26 cellular contexts compared by ENCODE assay signal in the genomic region with DNA sequence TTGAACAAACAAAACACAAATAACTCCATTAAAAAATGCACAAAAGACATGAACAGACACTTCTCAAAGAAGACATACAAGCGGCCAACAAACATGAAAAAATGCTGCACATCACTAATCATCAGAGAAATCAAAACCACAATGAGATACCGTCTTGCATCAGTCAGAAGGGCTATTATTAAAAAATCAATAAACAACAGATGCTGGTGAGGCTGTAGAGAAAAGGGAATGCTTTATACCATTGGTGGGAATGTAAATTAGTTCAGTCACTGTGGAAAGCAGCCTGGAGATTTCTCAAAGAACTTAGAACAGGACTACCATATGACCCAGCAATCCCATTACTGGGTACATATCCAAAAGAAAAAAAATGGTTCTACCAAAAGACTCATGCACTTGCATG.
"Had no signal": no experiment of that assay in that cellular context is flagged by ENCODE, and none has a peak within 500 bp of the region (broad histone marks: within the 10 kb centered on the region; RNA-seq: fewer than 3 reads in every experiment).

No MANE protein-coding gene starts in this region.

- H3K36me3 ChIP-seq: breast epithelium, neural progenitor cell, WERI-Rb-1 had no signal

- H2AFZ ChIP-seq: neural progenitor cell had no signal

- H3K27me3 Mint-ChIP-seq: activated naive CD8-positive, alpha-beta T cell treated with anti-CD3 and anti-CD28 coated beads, Interleukin-2, amount 10 ng/mL, durations not matched to agents 7 days and 5 days; activated T-cell treated with anti-CD3 and anti-CD28 coated beads, Interleukin-2, amount 50 U/mL, for 24 hours; central memory CD8-positive, alpha-beta T cell; effector memory CD8-positive, alpha-beta T cell; naive thymus-derived CD8-positive, alpha-beta T cell; stimulated activated naive B cell treated with anti-CD40 and anti-IgM and Interleukin-4, amounts not matched to agents 10 μg/mL and 1 μg/mL and 100 μg/mL, for 72 hours; type B pancreatic cell had no signal

- H3K4me1 Mint-ChIP-seq: central memory CD8-positive, alpha-beta T cell had no signal

- H3K27ac Mint-ChIP-seq: activated naive CD4-positive, alpha-beta T cell treated with anti-CD3 and anti-CD28 coated beads for 36 hours; activated naive CD8-positive, alpha-beta T cell treated with anti-CD3 and anti-CD28 coated beads, Interleukin-2, amount 10 ng/mL, durations not matched to agents 7 days and 5 days; activated T-cell treated with anti-CD3 and anti-CD28 coated beads, Interleukin-2, amount 50 U/mL, for 24 hours; neural progenitor cell; T-helper 2 cell treated with Interferon-gamma antibody and Interleukin-4, amounts not matched to agents 5 μg/mL and 100 μg/mL, for 36 hours; type B pancreatic cell had no signal

- H3K27ac ChIP-seq: breast epithelium, dorsolateral prefrontal cortex, left ventricle myocardium inferior, neural progenitor cell, right lobe of liver, testis, WERI-Rb-1 had no signal

- H3K4me2 ChIP-seq: neural progenitor cell had no signal

- H3K4me1 ChIP-seq: breast epithelium, left ventricle myocardium inferior, right lobe of liver, testis had no signal

- H3K4me3 ChIP-seq: breast epithelium, dorsolateral prefrontal cortex, left ventricle myocardium inferior, neural progenitor cell, right lobe of liver, testis had no signal

- DNase-seq: activated CD4-positive, alpha-beta T cell treated with anti-CD3 and anti-CD28 coated beads, Interleukin-2, amount 50 U/mL, for 4 hours; activated CD8-positive, alpha-beta memory T cell treated with anti-CD3 and anti-CD28 coated beads for 24 hours; activated CD8-positive, alpha-beta memory T cell treated with anti-CD3 and anti-CD28 coated beads, Interleukin-2, amount 50 U/mL, for 4 hours; activated effector memory CD4-positive, alpha-beta T cell treated with Interleukin-2 at 50 U/mL for 16 hours; activated naive CD4-positive, alpha-beta T cell treated with anti-CD3 and anti-CD28 coated beads for 36 hours; activated naive CD8-positive, alpha-beta T cell treated with anti-CD3 and anti-CD28 coated beads, Interleukin-2, amount 10 ng/mL, durations not matched to agents 7 days and 5 days; activated T-cell treated with anti-CD3 and anti-CD28 coated beads, Interleukin-2, amount 50 U/mL, for 24 hours; amniotic stem cell; dorsolateral prefrontal cortex; effector memory CD8-positive, alpha-beta T cell; hippocampal formation; kidney glomerular epithelial cell; left ventricle myocardium inferior; naive thymus-derived CD8-positive, alpha-beta T cell; posterior cingulate gyrus; right lobe of liver; small intestine; stimulated activated naive B cell treated with anti-CD40 and anti-IgM and Interleukin-4, amounts not matched to agents 10 μg/mL and 1 μg/mL and 100 μg/mL, for 72 hours; testis; WERI-Rb-1 had no signal

- ATAC-seq: effector memory CD8-positive, alpha-beta T cell; esophagus mucosa; naive thymus-derived CD8-positive, alpha-beta T cell; right lobe of liver; stimulated activated naive B cell treated with anti-CD40 and anti-IgM and Interleukin-4, amounts not matched to agents 10 μg/mL and 1 μg/mL and 100 μg/mL, for 72 hours had no signal

- H3K27me3 ChIP-seq: breast epithelium, dorsolateral prefrontal cortex, neural progenitor cell, right lobe of liver, testis had no signal

- H3K9me3 Mint-ChIP-seq: activated naive CD4-positive, alpha-beta T cell treated with anti-CD3 and anti-CD28 coated beads for 36 hours; activated naive CD8-positive, alpha-beta T cell treated with anti-CD3 and anti-CD28 coated beads, Interleukin-2, amount 10 ng/mL, durations not matched to agents 7 days and 5 days; activated T-cell treated with anti-CD3 and anti-CD28 coated beads, Interleukin-2, amount 50 U/mL, for 24 hours; central memory CD8-positive, alpha-beta T cell; effector memory CD8-positive, alpha-beta T cell; naive thymus-derived CD8-positive, alpha-beta T cell; neural progenitor cell; T-helper 2 cell treated with Interferon-gamma antibody and Interleukin-4, amounts not matched to agents 5 μg/mL and 100 μg/mL, for 36 hours; type B pancreatic cell had no signal

- H3K4me3 Mint-ChIP-seq: activated naive CD4-positive, alpha-beta T cell treated with anti-CD3 and anti-CD28 coated beads for 36 hours; activated naive CD8-positive, alpha-beta T cell treated with anti-CD3 and anti-CD28 coated beads, Interleukin-2, amount 10 ng/mL, durations not matched to agents 7 days and 5 days; activated T-cell treated with anti-CD3 and anti-CD28 coated beads, Interleukin-2, amount 50 U/mL, for 24 hours; central memory CD8-positive, alpha-beta T cell; effector memory CD8-positive, alpha-beta T cell; naive thymus-derived CD8-positive, alpha-beta T cell; neural progenitor cell; stimulated activated naive B cell treated with anti-CD40 and anti-IgM and Interleukin-4, amounts not matched to agents 10 μg/mL and 1 μg/mL and 100 μg/mL, for 72 hours; T-helper 2 cell treated with Interferon-gamma antibody and Interleukin-4, amounts not matched to agents 5 μg/mL and 100 μg/mL, for 36 hours; type B pancreatic cell had no signal

- H3K9me3 ChIP-seq: breast epithelium, left ventricle myocardium inferior, right lobe of liver, testis had no signal

- H3K36me3 Mint-ChIP-seq: neural progenitor cell, type B pancreatic cell had no signal
